Comparison of ENCODE assay signal across 8 cellular contexts in the genomic region with DNA sequence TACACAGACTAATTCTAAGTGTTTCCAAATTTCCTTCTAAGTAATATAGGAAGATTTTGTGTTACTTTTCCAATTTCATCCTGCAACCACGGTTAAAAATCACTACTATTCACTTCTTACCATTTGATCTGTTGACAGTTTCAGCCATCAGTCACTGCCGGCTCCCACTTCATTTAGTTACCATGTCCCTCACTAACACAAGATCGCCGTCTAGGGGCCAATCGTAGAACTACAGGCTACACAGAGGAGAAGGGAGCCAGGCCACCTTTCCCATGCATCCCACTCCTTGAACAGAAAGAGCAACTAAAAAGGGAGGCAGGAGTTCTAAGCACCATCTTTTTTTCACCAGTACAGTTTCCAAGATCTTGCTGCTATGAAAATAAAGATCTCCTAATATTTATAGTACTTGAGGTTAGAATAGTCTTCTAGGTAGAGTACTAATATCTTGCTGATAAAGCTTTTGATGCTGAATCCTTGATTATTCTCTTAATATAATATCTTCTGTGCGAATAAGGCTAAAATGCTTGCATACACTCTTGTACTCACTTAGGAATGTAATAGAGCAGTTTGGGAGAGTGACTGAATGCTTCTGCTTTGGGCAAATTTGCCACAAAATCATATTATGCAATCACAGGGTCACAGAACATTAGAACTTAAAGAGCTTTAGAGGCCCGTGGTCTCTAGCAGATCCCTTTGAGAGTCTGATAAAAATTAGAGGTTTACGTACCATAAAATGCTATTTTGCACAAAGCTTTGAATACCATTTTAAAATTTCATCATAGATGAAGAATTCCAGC. TPM values are rescaled to one million over a fixed set of nuclear protein-coding genes. Genes with fewer than 3 reads are reported as not detected.
DNase-seq lines count a peak whose midpoint lies in the region; ATAC-seq lines count a peak whose summit lies in the region.

No MANE protein-coding gene starts in this region.

- H3K36me3 ChIP-seq in mesendoderm (ENCODE audit: control insufficient read depth, insufficient read depth, low read length), result no peaks in the 10 kb centered on the region

- no peak overlapping the region for H2AK5ac ChIP-seq in mesendoderm (ENCODE audit: low read length)

- no peak overlapping the region for H3K56ac ChIP-seq in mesendoderm (ENCODE audit: low read length)

- H4K5ac ChIP-seq in mesendoderm (ENCODE audit: low read length), result no peak overlapping the region

- no peak overlapping the region for H3K4me2 ChIP-seq in mesendoderm (ENCODE audit: low read length)

- H2BK15ac ChIP-seq in mesendoderm (replicated peaks; ENCODE audit: low read depth), result peak overlapping the region; percentile 59

- no peak overlapping the region for H3K27ac ChIP-seq in mesendoderm (ENCODE audit: low read depth, low read length)

- H2BK120ac ChIP-seq in mesendoderm (ENCODE audit: low read depth, low read length), result no peak overlapping the region

- no peaks in the 10 kb centered on the region for H3K4me1 ChIP-seq in mesendoderm (ENCODE audit: control insufficient read depth, low read depth, low read length)

- DNase-seq in ELF-1 (ENCODE audit: low read depth, low spot score) (peak; percentile 92), NCI-H524 treated with DMSO at 0.1 percent for 48 hours (lab: John Stamatoyannopoulos, UW) (peak; percentile 28), ecto neural progenitor cell (ENCODE audit: low spot score) (peak; percentile 84), mesendoderm (peak; percentile 91)
- DNase-seq in activated CD4-positive, alpha-beta T cell treated with anti-CD3 and anti-CD28 coated beads, Interleukin-2, amount 50 U/mL, for 24 hours (ENCODE audit: low read depth in 1 of 2, low spot score in 1 of 2), result peak; percentile 41 to 72
- peak; percentile 11 to 32 for DNase-seq in stimulated activated CD8-positive, alpha-beta memory T cell treated with anti-CD3 and anti-CD28 coated beads, Interleukin-7, amount 100 ng/mL, for 4 hours (ENCODE audit: low read depth in 2 of 2)

- WGBS in mesendoderm (ENCODE audit: extremely low coverage, insufficient coverage, low lambda C conversion rate), result no CpG with 5 or more reads among the region's 8 CpGs

- H3K4ac ChIP-seq in mesendoderm (ENCODE audit: low read depth, low read length), result no peak overlapping the region

- no peaks in the 10 kb centered on the region for H3K27me3 ChIP-seq in mesendoderm (ENCODE audit: insufficient read depth, low read length, poor library complexity)

- H3K79me1 ChIP-seq in mesendoderm (ENCODE audit: low read length), result no peaks in the 10 kb centered on the region

- no peaks in the 10 kb centered on the region for H3K79me2 ChIP-seq in mesendoderm (ENCODE audit: control insufficient read depth, insufficient read depth, low read length)

- no peak overlapping the region for H3K9ac ChIP-seq in mesendoderm (ENCODE audit: low read length)

- H3K4me3 ChIP-seq in mesendoderm (ENCODE audit: low read length), result no peak overlapping the region

- peak; percentile 74 for ATAC-seq in HG03175 (IDR thresholded peaks at IDR 0.05; ENCODE audit: unreplicated experiment)
- ATAC-seq in HG03469 (IDR thresholded peaks at IDR 0.05; ENCODE audit: unreplicated experiment), result no peak

- H2BK5ac ChIP-seq in mesendoderm (ENCODE audit: low read length), result no peak overlapping the region

- no peak overlapping the region for H4K8ac ChIP-seq in mesendoderm (ENCODE audit: low read depth, low read length)

- H3K23ac ChIP-seq in mesendoderm (ENCODE audit: low read length), result no peak overlapping the region

- peak overlapping the region; percentile 45 for H3K18ac ChIP-seq in mesendoderm (ENCODE audit: low read length)

RNA-seq across cellular contexts. Expression of a gene that starts 39.5 kb away (rescaled TPM):
- polyA plus RNA-seq in mesendoderm (2013, experiment 1 of 2), result 35.6 TPM
- polyA plus RNA-seq in mesendoderm (2013, experiment 2 of 2), result 35.0 TPM

Comparison
In these comparisons a context has a peak if more than half of its experiments do, and no peak if none do; other contexts are left out.
1. DNase-seq: peak in every context shown above with its lines; median percentile 92 in ELF-1; 91 in mesendoderm; 84 in ecto neural progenitor cell; 56 in activated CD4-positive, alpha-beta T cell treated with anti-CD3 and anti-CD28 coated beads, Interleukin-2, amount 50 U/mL, for 24 hours; 28 in NCI-H524 treated with DMSO at 0.1 percent for 48 hours; 22 in stimulated activated CD8-positive, alpha-beta memory T cell treated with anti-CD3 and anti-CD28 coated beads, Interleukin-7, amount 100 ng/mL, for 4 hours.